In the genomic region with DNA sequence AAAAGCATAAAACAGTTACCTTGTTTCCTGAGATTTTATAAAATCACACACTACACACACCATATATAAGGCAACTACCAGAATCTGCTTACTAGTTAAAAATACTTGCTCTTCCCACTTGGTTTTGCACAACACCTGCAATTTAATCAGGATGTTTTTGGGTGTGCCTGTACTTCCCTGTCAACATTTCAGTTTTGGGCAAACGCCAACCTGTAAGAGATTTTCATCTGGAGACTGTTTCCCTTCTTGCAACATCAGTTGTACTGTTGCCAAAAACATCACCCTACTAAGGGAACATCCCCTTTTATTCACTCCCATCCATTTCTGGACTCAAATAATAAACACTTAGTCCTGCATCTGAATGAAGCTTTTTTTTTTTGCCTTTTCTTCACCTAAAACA, we compare ENCODE assay signal across 1 cellular context.
TF ChIP-seq lines count a peak whose summit lies in the region.

No MANE protein-coding gene starts in this region.

TF ChIP-seq in GM23338, 12 proteins besides CTCF, POLR2A, EP300 and RAD21 (continued from another document):
- TF ChIP-seq, protein P1, sequence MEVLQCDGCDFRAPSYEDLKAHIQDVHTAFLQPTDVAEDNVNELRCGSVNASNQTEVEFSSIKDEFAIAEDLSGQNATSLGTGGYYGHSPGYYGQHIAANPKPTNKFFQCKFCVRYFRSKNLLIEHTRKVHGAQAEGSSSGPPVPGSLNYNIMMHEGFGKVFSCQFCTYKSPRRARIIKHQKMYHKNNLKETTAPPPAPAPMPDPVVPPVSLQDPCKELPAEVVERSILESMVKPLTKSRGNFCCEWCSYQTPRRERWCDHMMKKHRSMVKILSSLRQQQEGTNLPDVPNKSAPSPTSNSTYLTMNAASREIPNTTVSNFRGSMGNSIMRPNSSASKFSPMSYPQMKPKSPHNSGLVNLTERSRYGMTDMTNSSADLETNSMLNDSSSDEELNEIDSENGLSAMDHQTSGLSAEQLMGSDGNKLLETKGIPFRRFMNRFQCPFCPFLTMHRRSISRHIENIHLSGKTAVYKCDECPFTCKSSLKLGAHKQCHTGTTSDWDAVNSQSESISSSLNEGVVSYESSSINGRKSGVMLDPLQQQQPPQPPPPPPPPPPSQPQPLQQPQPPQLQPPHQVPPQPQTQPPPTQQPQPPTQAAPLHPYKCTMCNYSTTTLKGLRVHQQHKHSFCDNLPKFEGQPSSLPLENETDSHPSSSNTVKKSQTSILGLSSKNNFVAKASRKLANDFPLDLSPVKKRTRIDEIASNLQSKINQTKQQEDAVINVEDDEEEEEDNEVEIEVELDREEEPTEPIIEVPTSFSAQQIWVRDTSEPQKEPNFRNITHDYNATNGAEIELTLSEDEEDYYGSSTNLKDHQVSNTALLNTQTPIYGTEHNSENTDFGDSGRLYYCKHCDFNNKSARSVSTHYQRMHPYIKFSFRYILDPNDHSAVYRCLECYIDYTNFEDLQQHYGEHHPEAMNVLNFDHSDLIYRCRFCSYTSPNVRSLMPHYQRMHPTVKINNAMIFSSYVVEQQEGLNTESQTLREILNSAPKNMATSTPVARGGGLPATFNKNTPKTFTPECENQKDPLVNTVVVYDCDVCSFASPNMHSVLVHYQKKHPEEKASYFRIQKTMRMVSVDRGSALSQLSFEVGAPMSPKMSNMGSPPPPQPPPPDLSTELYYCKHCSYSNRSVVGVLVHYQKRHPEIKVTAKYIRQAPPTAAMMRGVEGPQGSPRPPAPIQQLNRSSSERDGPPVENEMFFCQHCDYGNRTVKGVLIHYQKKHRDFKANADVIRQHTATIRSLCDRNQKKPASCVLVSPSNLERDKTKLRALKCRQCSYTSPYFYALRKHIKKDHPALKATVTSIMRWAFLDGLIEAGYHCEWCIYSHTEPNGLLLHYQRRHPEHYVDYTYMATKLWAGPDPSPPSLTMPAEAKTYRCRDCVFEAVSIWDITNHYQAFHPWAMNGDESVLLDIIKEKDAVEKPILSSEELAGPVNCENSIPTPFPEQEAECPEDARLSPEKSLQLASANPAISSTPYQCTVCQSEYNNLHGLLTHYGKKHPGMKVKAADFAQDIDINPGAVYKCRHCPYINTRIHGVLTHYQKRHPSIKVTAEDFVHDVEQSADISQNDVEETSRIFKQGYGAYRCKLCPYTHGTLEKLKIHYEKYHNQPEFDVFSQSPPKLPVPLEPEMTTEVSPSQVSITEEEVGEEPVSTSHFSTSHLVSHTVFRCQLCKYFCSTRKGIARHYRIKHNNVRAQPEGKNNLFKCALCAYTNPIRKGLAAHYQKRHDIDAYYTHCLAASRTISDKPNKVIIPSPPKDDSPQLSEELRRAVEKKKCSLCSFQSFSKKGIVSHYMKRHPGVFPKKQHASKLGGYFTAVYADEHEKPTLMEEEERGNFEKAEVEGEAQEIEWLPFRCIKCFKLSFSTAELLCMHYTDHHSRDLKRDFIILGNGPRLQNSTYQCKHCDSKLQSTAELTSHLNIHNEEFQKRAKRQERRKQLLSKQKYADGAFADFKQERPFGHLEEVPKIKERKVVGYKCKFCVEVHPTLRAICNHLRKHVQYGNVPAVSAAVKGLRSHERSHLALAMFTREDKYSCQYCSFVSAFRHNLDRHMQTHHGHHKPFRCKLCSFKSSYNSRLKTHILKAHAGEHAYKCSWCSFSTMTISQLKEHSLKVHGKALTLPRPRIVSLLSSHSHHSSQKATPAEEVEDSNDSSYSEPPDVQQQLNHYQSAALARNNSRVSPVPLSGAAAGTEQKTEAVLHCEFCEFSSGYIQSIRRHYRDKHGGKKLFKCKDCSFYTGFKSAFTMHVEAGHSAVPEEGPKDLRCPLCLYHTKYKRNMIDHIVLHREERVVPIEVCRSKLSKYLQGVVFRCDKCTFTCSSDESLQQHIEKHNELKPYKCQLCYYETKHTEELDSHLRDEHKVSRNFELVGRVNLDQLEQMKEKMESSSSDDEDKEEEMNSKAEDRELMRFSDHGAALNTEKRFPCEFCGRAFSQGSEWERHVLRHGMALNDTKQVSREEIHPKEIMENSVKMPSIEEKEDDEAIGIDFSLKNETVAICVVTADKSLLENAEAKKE (CRISPR knock-in tag; IDR thresholded peaks at IDR 0.05), result no peak
